ENCODE assay signal across 20 cellular contexts in genomic region chr17:72696156-72696555, GRCh38.
"Had no signal": no experiment of that assay in that cellular context is flagged by ENCODE, and none has a peak within 500 bp of the region (broad histone marks: within the 10 kb centered on the region; RNA-seq: fewer than 3 reads in every experiment).

No MANE protein-coding gene starts in this region.

- DNase-seq: Kasumi-1, MV-4-11, NCI-H1048, NCI-H1105, NCI-H1417, NCI-H1436 treated with DMSO at 0.1 percent for 48 hours, NCI-H1694, NCI-H187 treated with DMSO at 0.1 percent for 48 hours, NCI-H2029 treated with DMSO at 0.1 percent for 48 hours, NCI-H2171, NCI-H226, NCI-H446, NCI-H510A, NCI-H524 treated with DMSO at 0.1 percent for 48 hours, SHP77 treated with DMSO at 0.1 percent for 48 hours had no signal

- H3K9me3 ChIP-seq: SJSA1 had no signal

- FAIRE-seq: HTR-8/SVneo, K562 had no signal

- H3K4me1 Mint-ChIP-seq: IgD-negative memory B cell had no signal

- H3K27me3 Mint-ChIP-seq: IgD-negative memory B cell had no signal

- H3K27ac Mint-ChIP-seq: IgD-negative memory B cell had no signal

- ATAC-seq: K562, Right ventricle myocardium inferior had no signal
